8 cellular contexts compared by ENCODE assay signal in the genomic region with DNA sequence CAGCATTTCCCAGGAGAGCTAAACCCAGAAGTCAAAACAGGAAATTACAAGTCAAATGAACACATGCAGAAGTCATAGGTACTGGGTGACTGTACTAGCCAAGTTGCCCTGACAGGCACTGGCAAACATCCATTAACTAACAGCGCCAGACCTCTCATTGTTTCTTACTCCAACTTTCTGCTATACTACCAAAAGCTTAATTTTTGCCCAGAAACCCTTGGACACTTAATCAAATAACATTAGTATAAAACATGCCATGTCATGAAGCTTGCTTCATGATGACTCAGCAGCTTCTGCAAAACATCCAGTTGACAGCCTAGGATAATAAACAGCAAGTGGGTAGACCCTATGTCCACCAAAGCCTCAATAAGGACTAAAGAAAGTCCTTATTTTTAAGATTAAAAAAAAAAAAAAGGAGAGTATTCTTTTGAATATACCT. TPM values are rescaled to one million over a fixed set of nuclear protein-coding genes. Genes with fewer than 3 reads are reported as not detected.
DNase-seq lines count a peak whose midpoint lies in the region; ATAC-seq, FAIRE-seq and TF ChIP-seq lines count a peak whose summit lies in the region.

No MANE protein-coding gene starts in this region.

- DNase-seq in GM04504 (ENCODE audit: low read depth) (peak; percentile 83), NAMALWA (ENCODE audit: low spot score) (peak; percentile 67), GM12878 (ENCODE audit: low read depth, low spot score) (no peak), myocyte (ENCODE audit: low read depth) (peak; percentile 54), kidney (no peak), sciatic nerve (ENCODE audit: low spot score) (no peak), hippocampal formation (lab: John Stamatoyannopoulos, UW) (no peak), Peyer's patch (no peak)

- peak overlapping the region; percentile 95 for H3K4me3 ChIP-seq in GM12878
- no peak overlapping the region for H3K4me3 ChIP-seq in kidney (ENCODE audit: low read length in 2 of 2)
- H3K4me3 ChIP-seq in Peyer's patch, result no peak overlapping the region

- H3K4me1 ChIP-seq in GM12878 (ENCODE audit: control insufficient read depth, insufficient read depth, low read length) (peaks cover 2% of the 10 kb centered on the region; the same call in 1 of the 2 replicates), kidney (ENCODE audit: control insufficient read depth in 1 of 2, insufficient read depth in 1 of 2, low read depth in 1 of 2, low read length in 2 of 2) (peaks cover 7 to 8% of the 10 kb centered on the region in 2 donors), Peyer's patch (peaks cover 0 to 39% (median 6%) of the 10 kb centered on the region in 4 donors)

- FAIRE-seq in GM12878 (lab: Jason Lieb, UNC), result peak; percentile 49
- no peak for FAIRE-seq in kidney (lab: Jason Lieb, UNC)

- ATAC-seq in GM12878, result no peak
- ATAC-seq in sciatic nerve, result no peak

- RAD21 ChIA-PET in GM12878 (lab: Charles Lee; ENCODE audit: unreplicated experiment), result interaction anchor here (1.0 to 3.8 kb wide), 7 partner anchors 9 to 453 kb away, joined by 3 to 13 read pairs (median 5); partner anchors contain the start of gene FAM8A1

- no peaks in the 10 kb centered on the region for H4K20me1 ChIP-seq in GM12878 (ENCODE audit: control insufficient read depth, insufficient read depth)

- H3K9ac ChIP-seq in GM12878 (ENCODE audit: control insufficient read depth, insufficient read depth, low read length) (peak overlapping the region; percentile 24), kidney (ENCODE audit: low read length in 2 of 2) (no peak overlapping the region)

- H3K79me2 ChIP-seq in GM12878 (ENCODE audit: control insufficient read depth, insufficient read depth, low read length), result peaks cover 84% of the 10 kb centered on the region

- BruUV-seq in GM12878 (replicated peaks; lab: Mats Ljungman, UMichigan), result no TSS peak

- intact Hi-C loops in GM12878 (cut with micrococcal nuclease; ENCODE audit: unreplicated experiment), result loop anchor here (2.0 to 10.0 kb wide), 2 partner anchors 102 to 452 kb away; partner anchors contain the start of genes KDM1B and TPMT
- intact Hi-C loops in kidney (cut with DNase I), result no loop called here
- intact Hi-C loops in sciatic nerve (cut with DNase I), result no loop called here

- WGBS in GM12878 (ENCODE audit: insufficient coverage, insufficient replicate concordance, low lambda C conversion rate, missing lambda C conversion rate), result 0% methylated on average over 1 of the region's 1 CpG

- TF ChIP-seq CTCF in GM12878 (IDR thresholded peaks at IDR 0.05 in 2 of 3, conservative IDR thresholded peaks at IDR 0.05 in 1 of 3; ENCODE audit: control insufficient read depth in 2 of 3, extremely low read depth in 1 of 3, insufficient read depth in 1 of 3, low read depth in 3 of 3, low read length in 3 of 3), result no peak
- no peak for TF ChIP-seq CTCF in kidney (IDR thresholded peaks at IDR 0.05; ENCODE audit: borderline replicate concordance, extremely low read depth, insufficient read depth)
- TF ChIP-seq CTCF in Peyer's patch (IDR thresholded peaks at IDR 0.05), result no peak

- H3K27ac ChIP-seq in GM12878 (ENCODE audit: control insufficient read depth, insufficient read depth) (peak overlapping the region; percentile 39), kidney (ENCODE audit: low read depth in 2 of 2, low read length in 2 of 2) (no peak overlapping the region), Peyer's patch (peak overlapping the region in 2 of 4 donors; percentile 10 to 97)

- H3K9me3 ChIP-seq in GM12878 (replicated peaks; ENCODE audit: control insufficient read depth, insufficient read depth, low read length) (no peaks in the 10 kb centered on the region), kidney (ENCODE audit: control insufficient read depth in 1 of 2, low read length in 2 of 2) (no peaks in the 10 kb centered on the region), Peyer's patch (no peaks in the 10 kb centered on the region)

- peak overlapping the region; percentile 83 for H3K4me2 ChIP-seq in GM12878 (ENCODE audit: control insufficient read depth, insufficient read depth)

- H2AFZ ChIP-seq in GM12878 (ENCODE audit: control insufficient read depth, low read depth, low read length), result no peak overlapping the region

- no peak for TF ChIP-seq EP300 in GM12878 (IDR thresholded peaks at IDR 0.05; ENCODE audit: borderline replicate concordance in 1 of 2, control insufficient read depth in 1 of 2, low read depth in 2 of 2, low read length in 2 of 2)

- H3K27me3 ChIP-seq in GM12878 (replicated peaks in 1 of 2; ENCODE audit: control insufficient read depth in 2 of 2, insufficient read depth in 2 of 2, low read length in 1 of 2) (no peaks in the 10 kb centered on the region), Peyer's patch (no peaks in the 10 kb centered on the region)

- CTCF ChIA-PET in GM12878 (lab: Yijun Ruan, JAX), result interaction anchor here (0.6 to 4.5 kb wide), 11 partner anchors 11 to 113 kb away, joined by 3 to 37 read pairs (median 3); partner anchors contain the start of gene FAM8A1

- in situ Hi-C loops in GM12878 (cut with MboI), result loop anchor here (5.0 kb wide), 1 partner anchor 449 kb away; no protein-coding TSS in a partner anchor

- POLR2A ChIA-PET in GM12878 (lab: Charles Lee), result interaction anchor here (1.0 to 3.0 kb wide), 4 partner anchors 11 to 103 kb away, joined by 4 to 12 read pairs (median 6); partner anchors contain the start of gene FAM8A1

- H3K36me3 ChIP-seq in GM12878 (ENCODE audit: control insufficient read depth in 2 of 2, insufficient read depth in 2 of 2, low read length in 1 of 2) (0 out of 4 replicates have a peak, but pooled peaks cover 0 to 2% of the 10 kb centered on the region in 2 experiments), kidney (ENCODE audit: control insufficient read depth in 1 of 2, insufficient read depth in 2 of 2, low read length in 2 of 2) (no peaks in the 10 kb centered on the region), Peyer's patch (peaks cover 0 to 6% (median 0%) of the 10 kb centered on the region in 3 donors)

- SMC1A ChIA-PET in GM12878 (lab: Charles Lee; ENCODE audit: uncharacterized antibody, unreplicated experiment), result interaction anchor here (0.7 to 4.4 kb wide), 14 partner anchors 11 to 544 kb away, joined by 3 to 32 read pairs (median 3); no protein-coding TSS in a partner anchor

- TF ChIP-seq POLR2A in GM12878 (IDR thresholded peaks at IDR 0.05; ENCODE audit: low read depth, low read length), result no peak
- TF ChIP-seq POLR2A in Peyer's patch (IDR thresholded peaks at IDR 0.05), result no peak

- no peak for TF ChIP-seq RAD21 in GM12878 (IDR thresholded peaks at IDR 0.05; ENCODE audit: insufficient read depth, low read depth, low read length)

TF ChIP-seq in GM12878, 131 proteins besides CTCF, POLR2A, EP300 and RAD21:
- no peak for TF ChIP-seq TCF3 (IDR thresholded peaks at IDR 0.05; ENCODE audit: borderline replicate concordance, insufficient read depth, low read depth, low read length)
- TF ChIP-seq, protein P1, sequence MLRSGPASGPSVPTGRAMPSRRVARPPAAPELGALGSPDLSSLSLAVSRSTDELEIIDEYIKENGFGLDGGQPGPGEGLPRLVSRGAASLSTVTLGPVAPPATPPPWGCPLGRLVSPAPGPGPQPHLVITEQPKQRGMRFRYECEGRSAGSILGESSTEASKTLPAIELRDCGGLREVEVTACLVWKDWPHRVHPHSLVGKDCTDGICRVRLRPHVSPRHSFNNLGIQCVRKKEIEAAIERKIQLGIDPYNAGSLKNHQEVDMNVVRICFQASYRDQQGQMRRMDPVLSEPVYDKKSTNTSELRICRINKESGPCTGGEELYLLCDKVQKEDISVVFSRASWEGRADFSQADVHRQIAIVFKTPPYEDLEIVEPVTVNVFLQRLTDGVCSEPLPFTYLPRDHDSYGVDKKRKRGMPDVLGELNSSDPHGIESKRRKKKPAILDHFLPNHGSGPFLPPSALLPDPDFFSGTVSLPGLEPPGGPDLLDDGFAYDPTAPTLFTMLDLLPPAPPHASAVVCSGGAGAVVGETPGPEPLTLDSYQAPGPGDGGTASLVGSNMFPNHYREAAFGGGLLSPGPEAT (IDR thresholded peaks at IDR 0.05; ENCODE audit: low read depth), result no peak
- TF ChIP-seq WRNIP1 (IDR thresholded peaks at IDR 0.05; ENCODE audit: borderline replicate concordance, low read depth, low read length), result 0 out of 2 replicates have a peak, but pooled peaks have one; percentile 80
- TF ChIP-seq BACH1 (IDR thresholded peaks at IDR 0.05; ENCODE audit: borderline replicate concordance), result peak; percentile 98
- TF ChIP-seq MEF2B (IDR thresholded peaks at IDR 0.05; ENCODE audit: partially characterized antibody, poor library complexity, severe bottlenecking), result peak; percentile 45

RNA-seq across cellular contexts. Expression of gene NUP153, which starts 3.5 kb away (rescaled TPM):
- 106 and 107 TPM in 2 replicates for total RNA-seq in GM12878 (2013; cell fraction: nucleolus; rRNA removed)
- total RNA-seq in GM12878 (2014; rRNA removed), result 67.1 and 68.1 TPM in 2 replicates
- total RNA-seq in GM12878 (2014; rRNA removed; fragmentation: Illumina TruSeq; extraction: Trizol), result 59.4 and 60.7 TPM in 2 replicates
- total RNA-seq in GM12878 (2021), result 71.6 and 74.4 TPM in 2 replicates
- polyA plus RNA-seq in GM12878 (2011; ENCODE audit: low read depth), result 17.3 TPM
- polyA plus RNA-seq in GM12878 (2011; rRNA removed), result 73.2 and 74.6 TPM in 2 replicates
- polyA plus RNA-seq in GM12878 (2011; cell fraction: cytosol; rRNA removed), result 52.3 and 54.1 TPM in 2 replicates
- polyA plus RNA-seq in GM12878 (2011; cell fraction: nucleus; rRNA removed), result 51.8 and 55.2 TPM in 2 replicates
- 21.0 and 29.8 TPM in 2 replicates for polyA plus RNA-seq in GM12878 (2012)
- 77.7 and 88.7 TPM in 2 replicates for polyA plus RNA-seq in GM12878 (2014; fragmentation: Illumina TruSeq; extraction: Trizol)
- 10 to 100 TPM; 13.9 to 19.9 TPM for polyA plus RNA-seq in GM12878 (2014; fragmentation: Nextera tagmentation; extraction: Ambion mirVana)
- polyA plus RNA-seq in GM12878 (2014; rRNA removed), result 50.0 and 51.6 TPM in 2 replicates
- polyA plus RNA-seq in GM12878 (2016; fragmentation: Nextera tagmentation; extraction: Ambion mirVana), result 10 to 100 TPM; 34.2 to 40.0 TPM
- polyA minus RNA-seq in GM12878 (2011; rRNA and poly(A)+ RNA removed), result 76.4 and 88.6 TPM in 2 replicates
- polyA minus RNA-seq in GM12878 (2011; cell fraction: cytosol; rRNA and poly(A)+ RNA removed), result 29.5 and 40.3 TPM in 2 replicates
- 28.2 and 40.7 TPM in 2 replicates for polyA minus RNA-seq in GM12878 (2011; cell fraction: nucleus; rRNA and poly(A)+ RNA removed)
- 31.0 and 32.5 TPM in 2 replicates for total RNA-seq in myocyte
- 12.2 TPM for polyA plus RNA-seq in myocyte (2012)
- total RNA-seq in kidney, result 31.3 TPM
- polyA plus RNA-seq in kidney (ENCODE audit: insufficient read depth, low read depth, low replicate concordance), result 4.9 TPM
- total RNA-seq in sciatic nerve, result 41.0 TPM
- total RNA-seq in Peyer's patch, result 10 to 100 TPM; 21.5 to 47.0 (median 26.8) TPM

Comparison
In these comparisons a context has a peak if more than half of its experiments do, and no peak if none do; other contexts are left out.
1. DNase-seq: peak in GM04504 (single experiment), NAMALWA (single experiment) and myocyte (single experiment); none in GM12878 (single experiment), kidney (single experiment), sciatic nerve (single experiment), hippocampal formation (0 of 2) and Peyer's patch (0 of 3).